9 cellular contexts compared by ENCODE assay signal in the genomic region with DNA sequence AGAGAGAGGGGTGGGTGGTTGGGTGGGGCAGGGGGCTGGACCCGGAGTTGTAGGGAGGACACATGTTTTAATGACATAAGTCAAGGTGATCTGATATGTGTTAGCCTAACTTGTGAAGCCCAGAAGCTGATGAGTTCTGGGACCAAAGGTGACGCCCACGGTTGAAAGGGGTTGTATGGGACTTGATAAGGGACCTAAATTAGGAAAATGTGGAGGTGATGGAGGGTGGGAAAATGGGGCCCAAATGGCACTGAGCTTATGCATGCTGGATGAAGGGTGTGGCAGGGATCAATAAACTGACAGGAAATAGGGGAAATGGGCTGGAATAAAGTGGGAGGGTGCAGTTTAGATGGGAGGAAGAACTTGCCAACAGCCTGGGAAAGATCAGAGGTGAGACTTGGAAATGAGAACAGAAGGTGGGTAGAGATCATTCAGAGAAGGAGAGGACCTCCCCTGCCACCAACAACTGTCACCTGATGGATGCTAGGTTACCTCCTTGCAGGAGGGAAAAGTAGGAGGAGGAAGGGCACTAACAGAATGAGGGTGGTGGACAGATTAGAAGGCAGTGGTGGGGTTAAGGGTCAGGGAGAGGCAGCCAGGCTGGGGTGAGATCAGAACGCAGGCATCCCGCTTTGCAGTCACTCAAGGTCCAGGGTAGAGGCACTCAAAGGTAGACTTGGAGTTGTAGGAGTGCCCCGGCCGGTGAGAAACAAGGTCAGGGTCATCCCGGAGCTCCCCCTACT. TPM values are rescaled to one million over a fixed set of nuclear protein-coding genes. Genes with fewer than 3 reads are reported as not detected.
DNase-seq lines count a peak whose midpoint lies in the region; ATAC-seq and TF ChIP-seq lines count a peak whose summit lies in the region.
"Had no signal": no experiment of that assay in that cellular context is flagged by ENCODE, and none has a peak within 500 bp of the region (broad histone marks: within the 10 kb centered on the region; RNA-seq: fewer than 3 reads in every experiment).

No MANE protein-coding gene starts in this region.

- H3K36me3 Mint-ChIP-seq in WTC11 = no peaks in the 10 kb centered on the region

- peak overlapping the region; percentile 14; the same call in 1 of the 2 replicates for H3K4me3 Mint-ChIP-seq in WTC11

- no peak for TF ChIP-seq RAD21 in SK-N-SH (IDR thresholded peaks at IDR 0.05; ENCODE audit: low read length)

- DNase-seq in WTC11 (ENCODE audit: low spot score) = no peak
- DNase-seq in renal cortical epithelial cell (ENCODE audit: low read depth) = peak; percentile 71
- no peak for DNase-seq in middle frontal gyrus (ENCODE audit: extremely low spot score, low spot score)
- no peak for DNase-seq in SK-N-SH
- DNase-seq in HuH-7 (ENCODE audit: low spot score) = no peak

- no peak for TF ChIP-seq EP300 in SK-N-SH (IDR thresholded peaks at IDR 0.05; ENCODE audit: borderline replicate concordance in 1 of 2, low read depth in 1 of 2, low read length in 1 of 2)

- peak; percentile 18 for ATAC-seq in GM19395 (IDR thresholded peaks at IDR 0.05; ENCODE audit: unreplicated experiment)
- peak; percentile 16 for ATAC-seq in HG02981 (IDR thresholded peaks at IDR 0.05; ENCODE audit: unreplicated experiment)
- no peak for ATAC-seq in WTC11

- H3K36me3 ChIP-seq in SK-N-SH (replicated peaks in 1 of 2; ENCODE audit: control insufficient read depth in 1 of 2, insufficient read depth in 2 of 2, low read length in 1 of 2) = no peaks in the 10 kb centered on the region

- no peaks in the 10 kb centered on the region for H3F3A ChIP-seq in SK-N-SH (replicated peaks; ENCODE audit: insufficient read depth)

- H3K27ac Mint-ChIP-seq in WTC11 = no peak overlapping the region

- peaks cover 0 to 32% of the 10 kb centered on the region in 2 experiments; a peak in 2 of 4 replicates for H3K4me1 ChIP-seq in SK-N-SH (ENCODE audit: control insufficient read depth in 1 of 2, insufficient read depth in 2 of 2, low read depth in 1 of 2, low read length in 1 of 2)

- no peak overlapping the region for H2AFZ ChIP-seq in SK-N-SH (ENCODE audit: low read depth)

- POLR2A ChIA-PET in WTC11 (lab: Charles Lee) = interaction anchor here (0.6 to 1.0 kb wide), 2 partner anchors 13 to 30 kb away, joined by 3 read pairs; no protein-coding TSS in a partner anchor
- POLR2A ChIA-PET in SK-N-SH (lab: Yijun Ruan, JAX) = interaction anchor here (0.8 kb wide), 1 partner anchor 22 kb away, joined by 4 read pairs; no protein-coding TSS in a partner anchor

- H3K4me3 ChIP-seq in SK-N-SH (ENCODE audit: low read depth in 2 of 2, low read length in 1 of 2) = no peak overlapping the region

- H3K9me3 ChIP-seq in SK-N-SH = no peaks in the 10 kb centered on the region

- no peak overlapping the region for H3K27ac ChIP-seq in SK-N-SH (ENCODE audit: low read depth in 2 of 2, low read length in 1 of 2)

- WGBS in SK-N-SH (ENCODE audit: low lambda C conversion rate) = 86% methylated on average over 7 of the region's 8 CpGs

- no peak overlapping the region for H3K9ac ChIP-seq in SK-N-SH

- no peaks in the 10 kb centered on the region for H3K9me3 Mint-ChIP-seq in WTC11

- H3K4me2 ChIP-seq in SK-N-SH = no peak overlapping the region

- H3K27me3 Mint-ChIP-seq in WTC11 (ENCODE audit: low read depth) = peaks cover 100% of the 10 kb centered on the region

- peaks cover 24% of the 10 kb centered on the region for H3K4me1 Mint-ChIP-seq in WTC11

- peaks cover 49% of the 10 kb centered on the region for H3K27me3 ChIP-seq in SK-N-SH (ENCODE audit: insufficient read depth)

- H4K20me1 ChIP-seq in SK-N-SH (ENCODE audit: insufficient read depth) = no peaks in the 10 kb centered on the region

- H3K79me2 ChIP-seq in SK-N-SH (ENCODE audit: insufficient read depth) = no peaks in the 10 kb centered on the region

- CTCF ChIA-PET in WTC11 (lab: Charles Lee) (interaction anchor here (0.6 to 9.5 kb wide), 10 partner anchors 9 to 458 kb away, joined by 3 to 422 read pairs (median 17); a partner anchor contains a TSS), SK-N-SH (lab: Yijun Ruan, JAX) (interaction anchor here (0.8 to 16.1 kb wide), 15 partner anchors 9 to 264 kb away, joined by 3 to 795 read pairs (median 29); a partner anchor contains a TSS)

- TF ChIP-seq CTCF in WTC11 (IDR thresholded peaks at IDR 0.05) (no peak), SK-N-SH (IDR thresholded peaks at IDR 0.05) (no peak)

- no peaks in the 10 kb centered on the region for H3K9me2 ChIP-seq in SK-N-SH

TF ChIP-seq in WTC11, 78 proteins besides CTCF, POLR2A, EP300 and RAD21 (continues in another document):
- no peak for TF ChIP-seq ZNF317 (CRISPR knock-in tag; IDR thresholded peaks at IDR 0.05; ENCODE audit: borderline replicate concordance, low read depth)
- no peak for TF ChIP-seq TEAD1 (CRISPR knock-in tag; IDR thresholded peaks at IDR 0.05)
- TF ChIP-seq SMAD3 (CRISPR knock-in tag; IDR thresholded peaks at IDR 0.05; ENCODE audit: borderline replicate concordance) = no peak
- no peak for TF ChIP-seq TCF7 (CRISPR knock-in tag; IDR thresholded peaks at IDR 0.05; ENCODE audit: low read depth)
- no peak for TF ChIP-seq NR1H2 (CRISPR knock-in tag; IDR thresholded peaks at IDR 0.05)
- TF ChIP-seq, protein P1, sequence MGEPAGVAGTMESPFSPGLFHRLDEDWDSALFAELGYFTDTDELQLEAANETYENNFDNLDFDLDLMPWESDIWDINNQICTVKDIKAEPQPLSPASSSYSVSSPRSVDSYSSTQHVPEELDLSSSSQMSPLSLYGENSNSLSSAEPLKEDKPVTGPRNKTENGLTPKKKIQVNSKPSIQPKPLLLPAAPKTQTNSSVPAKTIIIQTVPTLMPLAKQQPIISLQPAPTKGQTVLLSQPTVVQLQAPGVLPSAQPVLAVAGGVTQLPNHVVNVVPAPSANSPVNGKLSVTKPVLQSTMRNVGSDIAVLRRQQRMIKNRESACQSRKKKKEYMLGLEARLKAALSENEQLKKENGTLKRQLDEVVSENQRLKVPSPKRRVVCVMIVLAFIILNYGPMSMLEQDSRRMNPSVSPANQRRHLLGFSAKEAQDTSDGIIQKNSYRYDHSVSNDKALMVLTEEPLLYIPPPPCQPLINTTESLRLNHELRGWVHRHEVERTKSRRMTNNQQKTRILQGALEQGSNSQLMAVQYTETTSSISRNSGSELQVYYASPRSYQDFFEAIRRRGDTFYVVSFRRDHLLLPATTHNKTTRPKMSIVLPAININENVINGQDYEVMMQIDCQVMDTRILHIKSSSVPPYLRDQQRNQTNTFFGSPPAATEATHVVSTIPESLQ (CRISPR knock-in tag; IDR thresholded peaks at IDR 0.05) = no peak

TF ChIP-seq in SK-N-SH, 30 proteins besides CTCF, POLR2A, EP300 and RAD21 (continues in another document):
- TF ChIP-seq YY1 (IDR thresholded peaks at IDR 0.05; ENCODE audit: low read depth) (no peak), RXRA (IDR thresholded peaks at IDR 0.05; ENCODE audit: borderline replicate concordance, low read depth) (no peak), CHD2 (IDR thresholded peaks at IDR 0.05; ENCODE audit: low read length, partially characterized antibody) (no peak), TCF12 (IDR thresholded peaks at IDR 0.05) (no peak), GABPA (IDR thresholded peaks at IDR 0.05; ENCODE audit: low read depth) (no peak), EZH2phosphoT487 (IDR thresholded peaks at IDR 0.05; ENCODE audit: borderline replicate concordance, low read depth) (no peak), TAF1 (IDR thresholded peaks at IDR 0.05; ENCODE audit: borderline replicate concordance, low read depth, low read length) (no peak), MXI1 (IDR thresholded peaks at IDR 0.05; ENCODE audit: low read depth, low read length) (no peak)
- TF ChIP-seq, protein P2, sequence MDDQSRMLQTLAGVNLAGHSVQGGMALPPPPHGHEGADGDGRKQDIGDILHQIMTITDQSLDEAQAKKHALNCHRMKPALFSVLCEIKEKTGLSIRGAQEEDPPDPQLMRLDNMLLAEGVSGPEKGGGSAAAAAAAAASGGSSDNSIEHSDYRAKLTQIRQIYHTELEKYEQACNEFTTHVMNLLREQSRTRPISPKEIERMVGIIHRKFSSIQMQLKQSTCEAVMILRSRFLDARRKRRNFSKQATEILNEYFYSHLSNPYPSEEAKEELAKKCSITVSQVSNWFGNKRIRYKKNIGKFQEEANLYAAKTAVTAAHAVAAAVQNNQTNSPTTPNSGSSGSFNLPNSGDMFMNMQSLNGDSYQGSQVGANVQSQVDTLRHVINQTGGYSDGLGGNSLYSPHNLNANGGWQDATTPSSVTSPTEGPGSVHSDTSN (IDR thresholded peaks at IDR 0.05) = no peak
- TF ChIP-seq, protein P3, sequence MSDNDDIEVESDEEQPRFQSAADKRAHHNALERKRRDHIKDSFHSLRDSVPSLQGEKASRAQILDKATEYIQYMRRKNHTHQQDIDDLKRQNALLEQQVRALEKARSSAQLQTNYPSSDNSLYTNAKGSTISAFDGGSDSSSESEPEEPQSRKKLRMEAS (IDR thresholded peaks at IDR 0.05; ENCODE audit: low read depth) = no peak

RNA-seq across cellular contexts. Expression of a gene that starts 15.3 kb away (rescaled TPM):
- not detected in 3 replicates for total RNA-seq in WTC11 (2021)
- 13.5 and 21.5 TPM in 2 replicates for total RNA-seq in renal cortical epithelial cell
- 0.02 TPM in 1 of 2 replicates, not detected in the other for polyA plus RNA-seq in SK-N-SH (2012; rRNA removed)
- 0.01 and 0.05 TPM in 2 replicates for polyA plus RNA-seq in SK-N-SH (2012; cell fraction: cytosol; rRNA removed)
- 0.05 and 0.07 TPM in 2 replicates for polyA plus RNA-seq in SK-N-SH (2012; cell fraction: nucleus; rRNA removed)
- total RNA-seq: frontal cortex had no signal

RNA-seq across cellular contexts. Expression of a gene that starts 36.3 kb away (rescaled TPM):
- total RNA-seq in WTC11 (2021) = not detected in 3 replicates
- total RNA-seq in renal cortical epithelial cell = 3.5 TPM in 1 of 2 replicates, not detected in the other
- polyA plus RNA-seq in SK-N-SH (2012; rRNA removed) = 0.06 and 0.08 TPM in 2 replicates
- polyA plus RNA-seq in SK-N-SH (2012; cell fraction: cytosol; rRNA removed) = 0.05 and 0.13 TPM in 2 replicates
- 0.23 and 0.30 TPM in 2 replicates for polyA plus RNA-seq in SK-N-SH (2012; cell fraction: nucleus; rRNA removed)
- total RNA-seq: frontal cortex, SK-MEL-5 had no signal

Comparison
In these comparisons a context has a peak if more than half of its experiments do, and no peak if none do; other contexts are left out.
1. RNA of a gene that starts 15.3 kb away (total RNA-seq): 13.5 to 21.5 TPM in renal cortical epithelial cell; not detected in WTC11; every median in the first group is over 10 times any median in the second.